1 cellular context compared by ENCODE assay signal in genomic region chr12:79973774-79974173, GRCh38.
TF ChIP-seq lines count a peak whose summit lies in the region.

No MANE protein-coding gene starts in this region.

TF ChIP-seq in H1, 55 proteins besides CTCF, POLR2A, EP300 and RAD21 (continued from another document):
- no peak for TF ChIP-seq NRF1 (IDR thresholded peaks at IDR 0.05; ENCODE audit: low read depth, low read length)
- no peak for TF ChIP-seq CBX8 (IDR thresholded peaks at IDR 0.05; ENCODE audit: borderline replicate concordance, low read depth, low read length)
- TF ChIP-seq TAF1 (IDR thresholded peaks at IDR 0.05; ENCODE audit: low read depth, low read length), result no peak
- TF ChIP-seq CREB1 (IDR thresholded peaks at IDR 0.05), result no peak
